29 cellular contexts compared by ENCODE assay signal in genomic region chr17:62405451-62405850, GRCh38. TPM values are rescaled to one million over a fixed set of nuclear protein-coding genes. Genes with fewer than 3 reads are reported as not detected.
"Had no signal": no experiment of that assay in that cellular context is flagged by ENCODE, and none has a peak within 500 bp of the region (broad histone marks: within the 10 kb centered on the region; RNA-seq: fewer than 3 reads in every experiment).

No MANE protein-coding gene starts in this region.

- FAIRE-seq: TTC549 had no signal

- H3K4me3 ChIP-seq: adrenal gland, SJSA1 had no signal

- ATAC-seq: activated CD4-positive, CD25-positive, alpha-beta regulatory T cell treated with anti-CD3 and anti-CD28 coated beads, Interleukin-2, amount 50 U/mL, for 24 hours; activated CD8-positive, alpha-beta T cell treated with anti-CD3 and anti-CD28 coated beads for 36 hours; activated T-cell treated with anti-CD3 and anti-CD28 coated beads, Interleukin-2, amount 50 U/mL, for 72 hours; Right ventricle myocardium inferior; SK-N-SH treated with all-trans-retinoic acid at 6 μM for 48 hours; T-helper 17 cell had no signal

- H3K36me3 ChIP-seq: adrenal gland, SJSA1, WERI-Rb-1 had no signal

- H3K4me1 ChIP-seq: adrenal gland, SJSA1 had no signal

- H3K27me3 ChIP-seq: adrenal gland had no signal

- H3K27ac ChIP-seq: adrenal gland, SJSA1, WERI-Rb-1 had no signal

- DNase-seq: activated CD4-positive, alpha-beta T cell treated with anti-CD3 and anti-CD28 coated beads for 4 hours; activated CD8-positive, alpha-beta memory T cell treated with anti-CD3 and anti-CD28 coated beads, Interleukin-2, amount 50 U/mL, for 4 hours; activated CD8-positive, alpha-beta T cell treated with anti-CD3 and anti-CD28 coated beads for 36 hours; activated gamma-delta T cell treated with Interleukin-2 at 50 U/mL for 16 hours; activated naive CD4-positive, alpha-beta T cell treated with anti-CD3 and anti-CD28 coated beads, Interleukin-2, amount 10 ng/mL, durations not matched to agents 7 days and 5 days; activated naive CD8-positive, alpha-beta T cell treated with anti-CD3 and anti-CD28 coated beads for 36 hours; activated T-cell treated with anti-CD3 and anti-CD28 coated beads, Interleukin-2, amount 50 U/mL, for 72 hours; adrenal gland; aorta; Kasumi-1; KBM-7; NCI-H1048; NCI-H1417; NCI-H1930; NCI-H2171 treated with DMSO at 0.1 percent for 48 hours; NCI-H226; NCI-H510A; NCI-H526 treated with DMSO at 0.1 percent for 48 hours; NCI-H82; RPMI8226; T-helper 17 cell; T-helper 9 cell; WERI-Rb-1 had no signal

- H3K9me3 ChIP-seq: adrenal gland, SJSA1 had no signal

RNA-seq across cellular contexts. Expression of gene EFCAB3, which starts 25.1 kb away (rescaled TPM):
- total RNA-seq: activated CD8-positive, alpha-beta T cell treated with anti-CD3 and anti-CD28 coated beads for 36 hours; activated naive CD8-positive, alpha-beta T cell treated with anti-CD3 and anti-CD28 coated beads for 36 hours; activated T-cell treated with anti-CD3 and anti-CD28 coated beads, Interleukin-2, amount 50 U/mL, for 72 hours; adrenal gland; aorta; OCI-LY7; Right ventricle myocardium inferior; SJSA1; T-helper 17 cell had no signal
- polyA plus RNA-seq: adrenal gland, aorta had no signal
